33 cellular contexts compared by ENCODE assay signal in the genomic region with DNA sequence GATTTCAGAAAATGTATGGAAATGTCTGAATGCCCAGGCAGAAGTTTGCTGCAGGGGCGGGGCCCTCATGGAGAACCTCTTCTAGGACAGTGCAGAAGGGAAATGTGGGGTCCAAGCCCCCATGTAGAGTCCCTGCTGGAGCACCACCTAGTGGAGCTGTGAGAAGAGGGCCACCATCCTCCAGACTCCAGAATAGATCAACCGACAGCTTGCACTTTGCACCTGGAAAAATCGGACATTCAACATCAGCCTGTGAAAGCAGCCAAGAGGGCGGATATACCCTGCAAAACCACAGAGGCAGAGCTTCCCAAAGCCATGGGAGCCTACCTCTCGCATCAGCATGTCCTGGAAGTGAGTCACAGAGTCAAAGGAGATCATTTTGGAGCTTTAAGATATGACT. TPM values are rescaled to one million over a fixed set of nuclear protein-coding genes. Genes with fewer than 3 reads are reported as not detected.
"Had no signal": no experiment of that assay in that cellular context is flagged by ENCODE, and none has a peak within 500 bp of the region (broad histone marks: within the 10 kb centered on the region; RNA-seq: fewer than 3 reads in every experiment).

No MANE protein-coding gene starts in this region.

- H3K36me3 ChIP-seq: stomach, suprapubic skin, thoracic aorta, thyroid gland, tibial artery, tibial nerve, transverse colon, upper lobe of left lung, upper lobe of right lung, uterus, vagina had no signal

- H3K27ac ChIP-seq: stomach, suprapubic skin, testis, thoracic aorta, thyroid gland, tibial artery, tibial nerve, transverse colon, upper lobe of left lung, upper lobe of right lung, uterus, vagina had no signal

- H3K4me1 Mint-ChIP-seq: stimulated activated effector memory CD8-positive, alpha-beta T cell treated with anti-CD3 and anti-CD28 coated beads, Interleukin-12 subunit alpha, Interleukin-12 subunit beta, amount 100 ng/mL, for 72 hours; stimulated activated memory B cell treated with anti-CD40 and anti-IgM and Interleukin-4, amounts not matched to agents 10 μg/mL and 1 μg/mL and 100 μg/mL, for 72 hours; stimulated activated naive CD8-positive, alpha-beta T cell treated with anti-CD3 and anti-CD28 coated beads, Interleukin-15, amount 100 ng/mL, for 72 hours had no signal

- H3K27ac Mint-ChIP-seq: stimulated activated effector memory CD8-positive, alpha-beta T cell treated with anti-CD3 and anti-CD28 coated beads, Interleukin-12 subunit alpha, Interleukin-12 subunit beta, amount 100 ng/mL, for 72 hours; stimulated activated memory B cell treated with anti-CD40 and anti-IgM and Interleukin-4, amounts not matched to agents 10 μg/mL and 1 μg/mL and 100 μg/mL, for 72 hours; stimulated activated naive B cell treated with anti-CD40 and anti-IgM and Interleukin-4, amounts not matched to agents 10 μg/mL and 1 μg/mL and 100 μg/mL, for 72 hours; stimulated activated naive CD8-positive, alpha-beta T cell treated with anti-CD3 and anti-CD28 coated beads, Interleukin-15, amount 100 ng/mL, for 72 hours; stimulated activated naive CD8-positive, alpha-beta T cell treated with anti-CD3 and anti-CD28 coated beads, Interleukin-15, Interleukin-2, amounts not matched to agents 100 ng/mL and 50 ng/mL, for 24 hours; type B pancreatic cell had no signal

- DNase-seq: stimulated activated CD4-positive, alpha-beta T cell treated with anti-CD3 and anti-CD28 coated beads, Interleukin-2, amount 100 ng/mL, for 48 hours; stimulated activated CD4-positive, alpha-beta T cell treated with anti-CD3 and anti-CD28 coated beads, Interleukin-4, amount 100 ng/mL, for 1 hour; stimulated activated CD4-positive, alpha-beta T cell treated with anti-CD3 and anti-CD28 coated beads, Interleukin-4, amount 100 ng/mL, for 24 hours; stimulated activated CD4-positive, alpha-beta T cell treated with anti-CD3 and anti-CD28 coated beads, Interleukin-4, amount 100 ng/mL, for 4 hours; stimulated activated CD8-positive, alpha-beta memory T cell treated with anti-CD3 and anti-CD28 coated beads, Interleukin-4, amount 100 ng/mL, for 48 hours; stimulated activated naive B cell treated with anti-CD40 and anti-IgM and Interleukin-4, amounts not matched to agents 10 μg/mL and 1 μg/mL and 100 μg/mL, for 72 hours; stimulated activated naive CD4-positive, alpha-beta T cell; stimulated activated naive CD4-positive, alpha-beta T cell treated with Interleukin-2 at 50 U/mL for 16 hours; stimulated activated naive CD8-positive, alpha-beta T cell treated with anti-CD3 and anti-CD28 coated beads, Interleukin-15, amount 100 ng/mL, for 72 hours; stimulated activated naive CD8-positive, alpha-beta T cell treated with anti-CD3 and anti-CD28 coated beads, Interleukin-15, Interleukin-2, amounts not matched to agents 100 U/mL and 50 U/mL, for 24 hours; stomach; substantia nigra; testis; thyroid gland; tibial artery; transverse colon; trophoblast cell; upper lobe of left lung; upper lobe of right lung; uterus had no signal

- ATAC-seq: stimulated activated effector memory CD8-positive, alpha-beta T cell treated with anti-CD3 and anti-CD28 coated beads, Interleukin-12 subunit alpha, Interleukin-12 subunit beta, amount 100 ng/mL, for 72 hours; stimulated activated memory B cell treated with anti-CD40 and anti-IgM and Interleukin-4, amounts not matched to agents 10 μg/mL and 1 μg/mL and 100 μg/mL, for 72 hours; stimulated activated naive B cell treated with anti-CD40 and anti-IgM and Interleukin-4, amounts not matched to agents 10 μg/mL and 1 μg/mL and 100 μg/mL, for 72 hours; stimulated activated naive CD8-positive, alpha-beta T cell treated with anti-CD3 and anti-CD28 coated beads, Interleukin-15, amount 100 ng/mL, for 72 hours; stimulated activated naive CD8-positive, alpha-beta T cell treated with anti-CD3 and anti-CD28 coated beads, Interleukin-15, Interleukin-2, amounts not matched to agents 100 U/mL and 50 U/mL, for 24 hours; upper lobe of right lung had no signal

- H3K4me3 Mint-ChIP-seq: stimulated activated effector memory CD8-positive, alpha-beta T cell treated with anti-CD3 and anti-CD28 coated beads, Interleukin-12 subunit alpha, Interleukin-12 subunit beta, amount 100 ng/mL, for 72 hours; stimulated activated memory B cell treated with anti-CD40 and anti-IgM and Interleukin-4, amounts not matched to agents 10 μg/mL and 1 μg/mL and 100 μg/mL, for 72 hours; stimulated activated naive B cell treated with anti-CD40 and anti-IgM and Interleukin-4, amounts not matched to agents 10 μg/mL and 1 μg/mL and 100 μg/mL, for 72 hours; stimulated activated naive CD8-positive, alpha-beta T cell treated with anti-CD3 and anti-CD28 coated beads, Interleukin-15, amount 100 ng/mL, for 72 hours; stimulated activated naive CD8-positive, alpha-beta T cell treated with anti-CD3 and anti-CD28 coated beads, Interleukin-15, Interleukin-2, amounts not matched to agents 100 ng/mL and 50 ng/mL, for 24 hours; type B pancreatic cell had no signal

- H3K27me3 ChIP-seq: testis, thyroid gland, tibial nerve, upper lobe of left lung, uterus, vagina had no signal

- H3K9me3 Mint-ChIP-seq: stimulated activated effector memory CD8-positive, alpha-beta T cell treated with anti-CD3 and anti-CD28 coated beads, Interleukin-12 subunit alpha, Interleukin-12 subunit beta, amount 100 ng/mL, for 72 hours had no signal

- H3K4me3 ChIP-seq: stomach, suprapubic skin, testis, thoracic aorta, thyroid gland, tibial artery, tibial nerve, transverse colon, upper lobe of left lung, upper lobe of right lung, uterus, vagina had no signal

- FAIRE-seq: urothelium cell line had no signal

- H3K36me3 Mint-ChIP-seq: stimulated activated effector memory CD8-positive, alpha-beta T cell treated with anti-CD3 and anti-CD28 coated beads, Interleukin-12 subunit alpha, Interleukin-12 subunit beta, amount 100 ng/mL, for 72 hours; type B pancreatic cell had no signal

- H3K4me1 ChIP-seq: stomach, suprapubic skin, testis, thyroid gland, tibial artery, tibial nerve, transverse colon, upper lobe of left lung, upper lobe of right lung, uterus, vagina had no signal

- H3K9me3 ChIP-seq: suprapubic skin, testis, thoracic aorta, thyroid gland, tibial artery, transverse colon, upper lobe of left lung, upper lobe of right lung, uterus, vagina had no signal

RNA-seq across cellular contexts. Expression of a gene that starts 14.3 kb away (rescaled TPM):
- total RNA-seq: stomach, subcutaneous adipose tissue, suprapubic skin, temporal lobe, testis, thoracic aorta, thyroid gland, tibial nerve, transverse colon, upper lobe of left lung, upper lobe of right lung, ureter, urinary bladder, vagina had no signal
- polyA plus RNA-seq: stomach had no signal

RNA-seq across cellular contexts. Expression of a gene that starts 16.9 kb away (rescaled TPM):
- total RNA-seq: subcutaneous adipose tissue, thoracic aorta, tibial nerve, upper lobe of right lung had no signal
